Comparison of ENCODE assay signal across 11 cellular contexts in the genomic region with DNA sequence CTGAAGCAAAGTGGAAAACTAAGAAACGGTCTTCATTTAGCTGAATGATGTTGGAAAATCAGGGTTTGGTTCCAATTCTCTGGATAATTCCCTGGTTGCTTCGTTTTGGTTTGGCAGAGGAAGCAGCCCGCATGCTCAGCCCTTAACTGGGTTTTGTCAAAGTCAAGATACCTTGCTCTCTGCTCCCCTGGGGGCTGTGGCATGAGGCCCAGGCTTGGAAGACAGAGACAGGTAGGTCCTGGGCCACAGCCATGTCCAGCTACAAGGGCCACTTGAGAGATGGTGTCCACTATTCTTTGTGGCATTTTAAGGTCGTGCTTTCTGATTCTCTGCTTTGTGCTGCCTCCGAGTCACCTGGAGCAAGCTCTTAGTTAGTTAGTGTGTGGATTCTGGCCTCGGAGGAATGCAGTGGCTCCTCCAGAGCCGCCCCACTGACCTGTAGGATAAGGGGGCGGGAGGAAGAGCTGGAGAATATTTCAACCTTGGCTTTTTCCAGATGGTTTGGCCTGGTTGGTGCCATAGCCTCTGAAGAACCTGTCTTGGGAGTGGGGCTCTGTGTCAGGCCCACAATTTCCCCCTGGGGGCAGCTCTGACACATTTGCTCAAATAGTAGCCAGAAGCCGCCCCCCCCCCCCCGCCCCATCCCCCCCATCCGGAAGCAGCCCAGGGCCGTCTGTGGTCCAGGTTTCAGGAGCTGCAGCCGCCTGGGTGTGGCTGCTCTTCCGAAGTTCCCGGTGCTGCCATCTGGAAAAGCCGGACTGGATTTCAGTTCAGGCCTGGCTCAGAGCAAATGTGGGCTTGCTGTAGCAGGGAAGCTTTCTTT.
DNase-seq lines count a peak whose midpoint lies in the region; ATAC-seq, FAIRE-seq and TF ChIP-seq lines count a peak whose summit lies in the region.
"Had no signal": no experiment of that assay in that cellular context is flagged by ENCODE, and none has a peak within 500 bp of the region (broad histone marks: within the 10 kb centered on the region; RNA-seq: fewer than 3 reads in every experiment).

No MANE protein-coding gene starts in this region.

- no peak overlapping the region for H2AK5ac ChIP-seq in H1 (ENCODE audit: low read depth, low read length)

- no peak overlapping the region for H3K56ac ChIP-seq in H1 (replicated peaks; ENCODE audit: insufficient read length, low read depth, low read length)

- no peak overlapping the region for H2BK20ac ChIP-seq in H1 (ENCODE audit: low read length)

- no peaks in the 10 kb centered on the region for H3K9me3 ChIP-seq in left ventricle myocardium inferior (replicated peaks)
- no peaks in the 10 kb centered on the region; a peak in 1 of 4 replicates for H3K9me3 ChIP-seq in H1 (ENCODE audit: insufficient read depth in 2 of 2, low read depth in 1 of 2, low read length in 1 of 2)

- ATAC-seq in HG02759 (IDR thresholded peaks at IDR 0.05; ENCODE audit: unreplicated experiment), result no peak
- ATAC-seq: activated naive CD8-positive, alpha-beta T cell treated with anti-CD3 and anti-CD28 coated beads, Interleukin-2, amount 50 U/mL, for 24 hours had no signal

- no peak overlapping the region for H2BK5ac ChIP-seq in H1 (ENCODE audit: low read depth, low read length)

- H3K4me2 ChIP-seq in H1 (ENCODE audit: insufficient read depth in 1 of 2, low read depth in 2 of 2, low read length in 2 of 2), result no peak overlapping the region; a peak in 2 of 4 replicates

- DNase-seq in left ventricle myocardium inferior (peak; percentile 22), cardiac septum (ENCODE audit: low spot score) (no peak), NCI-H446 treated with DMSO at 0.1 percent for 48 hours (lab: John Stamatoyannopoulos, UW) (peak; percentile 14), H1 (ENCODE audit: low read depth in 1 of 2, low spot score in 2 of 2) (no peak), urothelium cell line (ENCODE audit: low spot score) (peak; percentile 53), NCI-H2029 (lab: John Stamatoyannopoulos, UW) (no peak), GDM1 (lab: John Stamatoyannopoulos, UW) (no peak)
- DNase-seq: activated CD4-positive, alpha-beta T cell treated with anti-CD3 and anti-CD28 coated beads, Interleukin-2, amount 50 U/mL, for 1 hour; activated naive CD8-positive, alpha-beta T cell treated with anti-CD3 and anti-CD28 coated beads, Interleukin-2, amount 50 U/mL, for 24 hours had no signal

- H2AFZ ChIP-seq in H1 (ENCODE audit: low read length), result no peak overlapping the region

- H3K27ac ChIP-seq in left ventricle myocardium inferior (replicated peaks), result no peak overlapping the region
- no peak overlapping the region for H3K27ac ChIP-seq in H1 (ENCODE audit: low read depth, low read length)

- H4K91ac ChIP-seq in H1 (replicated peaks; ENCODE audit: insufficient read length, low read length), result no peak overlapping the region

- TF ChIP-seq CTCF in left ventricle myocardium inferior (IDR thresholded peaks at IDR 0.05; ENCODE audit: borderline replicate concordance), result no peak
- TF ChIP-seq CTCF in H1 (IDR thresholded peaks at IDR 0.05; ENCODE audit: control extremely low read depth in 1 of 3, insufficient read depth in 1 of 3, low read depth in 1 of 3, low read length in 3 of 3), result no peak

- no peak overlapping the region for H3K4ac ChIP-seq in H1 (replicated peaks; ENCODE audit: insufficient read length, low read depth, low read length)

- no peak overlapping the region for H3K4me3 ChIP-seq in left ventricle myocardium inferior
- H3K4me3 ChIP-seq in H1 (ENCODE audit: extremely low read depth in 1 of 4, insufficient read depth in 2 of 4, low read depth in 3 of 4, low read length in 4 of 4), result no peak overlapping the region

- H3K4me1 ChIP-seq in left ventricle myocardium inferior (peaks cover 5% of the 10 kb centered on the region), H1 (replicated peaks in 1 of 4; ENCODE audit: control insufficient read depth in 3 of 4, insufficient read depth in 4 of 4, low read length in 3 of 4) (peaks cover 0 to 10% (median 6%) of the 10 kb centered on the region in 4 experiments; a peak in 5 of 7 replicates)

- peaks cover 0 to 2% of the 10 kb centered on the region in 2 experiments; a peak in 1 of 4 replicates for H3K79me2 ChIP-seq in H1 (ENCODE audit: control insufficient read depth in 1 of 2, insufficient read depth in 2 of 2, low read length in 2 of 2)

- no peak for TF ChIP-seq RAD21 in H1 (IDR thresholded peaks at IDR 0.05 in 1 of 2, conservative IDR thresholded peaks at IDR 0.05 in 1 of 2; ENCODE audit: low read depth in 2 of 2, low read length in 2 of 2)

- H4K8ac ChIP-seq in H1 (ENCODE audit: extremely low read depth, insufficient read depth, low read length), result no peak overlapping the region

- no peaks in the 10 kb centered on the region for H3K79me1 ChIP-seq in H1 (ENCODE audit: low read depth, low read length)

- no peak overlapping the region for H3K23ac ChIP-seq in H1 (ENCODE audit: insufficient read length)

- H2BK120ac ChIP-seq in H1 (replicated peaks; ENCODE audit: low read depth, low read length), result no peak overlapping the region

- no peak for TF ChIP-seq EP300 in H1 (IDR thresholded peaks at IDR 0.05; ENCODE audit: borderline replicate concordance in 1 of 2, low read depth in 2 of 2, low read length in 2 of 2)

- no peaks in the 10 kb centered on the region for H3K27me3 ChIP-seq in left ventricle myocardium inferior (ENCODE audit: low read depth)
- no peaks in the 10 kb centered on the region for H3K27me3 ChIP-seq in H1 (replicated peaks in 1 of 4; ENCODE audit: control insufficient read depth in 3 of 4, extremely low read depth in 1 of 4, insufficient read depth in 3 of 4, low read length in 3 of 4)

- H3K18ac ChIP-seq in H1 (ENCODE audit: extremely low read depth, low read length), result peak overlapping the region; percentile 15; the same call in 1 of the 2 replicates

- H3K23me2 ChIP-seq in H1 (ENCODE audit: low read depth, low read length), result no peaks in the 10 kb centered on the region

- no peak overlapping the region; the same call in 1 of the 2 replicates for H2BK15ac ChIP-seq in H1 (ENCODE audit: low read length)

- H2BK12ac ChIP-seq in H1 (ENCODE audit: low read depth, low read length), result no peak overlapping the region

- H3K9ac ChIP-seq in H1 (replicated peaks in 1 of 4; ENCODE audit: extremely low read depth in 1 of 4, low read depth in 3 of 4, low read length in 3 of 4), result no peak overlapping the region

- H3K14ac ChIP-seq in H1 (ENCODE audit: insufficient read length), result no peak overlapping the region

- H3K36me3 ChIP-seq in left ventricle myocardium inferior, result no peaks in the 10 kb centered on the region
- H3K36me3 ChIP-seq in H1 (ENCODE audit: control insufficient read depth in 2 of 4, insufficient read depth in 4 of 4, low read length in 3 of 4), result no peaks in the 10 kb centered on the region

- FAIRE-seq in H1 (lab: Jason Lieb, UNC), result no peak
- FAIRE-seq in urothelium cell line (lab: Jason Lieb, UNC), result no peak
- FAIRE-seq: GM19239 had no signal

- no peak overlapping the region for H4K5ac ChIP-seq in H1 (ENCODE audit: insufficient read length, low read depth, low read length)

- CTCF ChIA-PET in H1 (lab: Charles Lee; ENCODE audit: partially characterized antibody), result interaction anchor here (0.6 to 1.4 kb wide), 6 partner anchors 9 to 147 kb away, joined by 3 to 4 read pairs (median 3); a partner anchor contains a TSS

- intact Hi-C loops in left ventricle myocardium inferior (cut with micrococcal nuclease) (loop anchor here (10.0 kb wide), 1 partner anchor 147 kb away; a partner anchor contains a TSS), cardiac septum (cut with DNase I) (loop anchor here (10.0 kb wide), 1 partner anchor 147 kb away; a partner anchor contains a TSS)

- no peaks in the 10 kb centered on the region for H4K20me1 ChIP-seq in H1 (replicated peaks in 1 of 2; ENCODE audit: control insufficient read depth in 1 of 2, insufficient read depth in 2 of 2, low read length in 2 of 2)

- POLR2A ChIA-PET in H1 (lab: Charles Lee; ENCODE audit: partially characterized antibody), result interaction anchor here (1.1 kb wide), 1 partner anchor 148 kb away, joined by 3 read pairs; no protein-coding TSS in a partner anchor

- no peak for TF ChIP-seq POLR2A in H1 (IDR thresholded peaks at IDR 0.05; ENCODE audit: control extremely low read depth in 1 of 2, low read depth in 2 of 2, low read length in 2 of 2)

- WGBS in H1 (ENCODE audit: extremely low coverage in 1 of 2, insufficient coverage in 1 of 2, insufficient read length in 1 of 2, insufficient replicate concordance in 2 of 2, low coverage in 1 of 2, low lambda C conversion rate in 2 of 2, missing lambda C conversion rate in 1 of 2), 2 experiments, result 24% methylated on average over 10 of the region's 16 CpGs; no CpG with 5 or more reads in 1 of the 2 experiments

TF ChIP-seq in H1, 55 proteins besides CTCF, POLR2A, EP300 and RAD21:
- TF ChIP-seq SP1 (IDR thresholded peaks at IDR 0.05; ENCODE audit: low read depth, low read length) (peak; percentile 68; the same call in 1 of the 2 replicates), CTBP2 (IDR thresholded peaks at IDR 0.05; ENCODE audit: borderline replicate concordance, insufficient read depth, insufficient read length, low read length) (no peak)

Comparison
In these comparisons a context has a peak if more than half of its experiments do, and no peak if none do; other contexts are left out.
1. DNase-seq: peak in left ventricle myocardium inferior (single experiment), NCI-H446 treated with DMSO at 0.1 percent for 48 hours (single experiment) and urothelium cell line (single experiment); none in cardiac septum (single experiment), H1 (0 of 2), NCI-H2029 (single experiment) and GDM1 (single experiment).